In genomic region chr6:116392158-116393032, GRCh38 we compare ENCODE assay signal across 1 cellular context.
TF ChIP-seq lines count a peak whose summit lies in the region.

No MANE protein-coding gene starts in this region.

TF ChIP-seq in HepG2, 621 proteins besides CTCF, POLR2A, EP300 and RAD21 (continued from another document):
- TF ChIP-seq ZNF609 (CRISPR knock-in tag; IDR thresholded peaks at IDR 0.05; ENCODE audit: borderline replicate concordance) (no peak), ZNF7 (CRISPR knock-in tag; IDR thresholded peaks at IDR 0.05) (no peak), TCF7L2 (IDR thresholded peaks at IDR 0.05; ENCODE audit: low read depth, low read length) (no peak), EEA1 (CRISPR knock-in tag; IDR thresholded peaks at IDR 0.05; ENCODE audit: borderline replicate concordance) (no peak), HBP1 (CRISPR knock-in tag; IDR thresholded peaks at IDR 0.05; ENCODE audit: low read depth) (no peak), MAFF (IDR thresholded peaks at IDR 0.05; ENCODE audit: low read depth, low read length) (0 out of 2 replicates have a peak, but pooled peaks have one; percentile 28), DMTF1 (CRISPR knock-in tag; IDR thresholded peaks at IDR 0.05) (no peak), SETDB1 (CRISPR knock-in tag; IDR thresholded peaks at IDR 0.05; ENCODE audit: borderline replicate concordance) (no peak), JARID2 (CRISPR knock-in tag; IDR thresholded peaks at IDR 0.05; ENCODE audit: insufficient replicate concordance) (no peak)
